ENCODE assay signal across 24 cellular contexts in genomic region chr2:74066491-74067203, GRCh38.
DNase-seq lines count a peak whose midpoint lies in the region; ATAC-seq and TF ChIP-seq lines count a peak whose summit lies in the region.
"Had no signal": no experiment of that assay in that cellular context is flagged by ENCODE, and none has a peak within 500 bp of the region (broad histone marks: within the 10 kb centered on the region; RNA-seq: fewer than 3 reads in every experiment).

No MANE protein-coding gene starts in this region.

- no peak for ATAC-seq in stimulated activated naive CD8-positive, alpha-beta T cell treated with anti-CD3 and anti-CD28 coated beads, Interleukin-15, amount 100 ng/mL, for 72 hours

- H3K27ac Mint-ChIP-seq in stimulated activated naive CD8-positive, alpha-beta T cell treated with anti-CD3 and anti-CD28 coated beads, Interleukin-15, amount 100 ng/mL, for 72 hours, result peak overlapping the region in 1 of 2 donors; percentile 5
- H3K27ac Mint-ChIP-seq: activated naive CD4-positive, alpha-beta T cell treated with anti-CD3 and anti-CD28 coated beads, Interleukin-2, amount 10 ng/mL, durations not matched to agents 7 days and 5 days had no signal

- H3K4me1 ChIP-seq in mammary epithelial cell (ENCODE audit: insufficient read depth, low read length) (no peaks in the 10 kb centered on the region), thyroid gland (peaks cover 4 to 15% of the 10 kb centered on the region in 2 donors), ovary (ENCODE audit: insufficient read depth) (no peaks in the 10 kb centered on the region)
- H3K4me1 ChIP-seq: BLaER1, Caco-2 had no signal

- H3K27me3 Mint-ChIP-seq in stimulated activated naive CD8-positive, alpha-beta T cell treated with anti-CD3 and anti-CD28 coated beads, Interleukin-15, amount 100 ng/mL, for 72 hours, result no peaks in the 10 kb centered on the region
- H3K27me3 Mint-ChIP-seq: activated CD4-positive, alpha-beta T cell treated with anti-CD3 and anti-CD28 coated beads, Interleukin-2, amount 10 ng/mL, durations not matched to agents 7 days and 5 days; activated naive CD4-positive, alpha-beta T cell treated with anti-CD3 and anti-CD28 coated beads, Interleukin-2, amount 10 ng/mL, durations not matched to agents 7 days and 5 days had no signal

- H3K9me3 ChIP-seq in mammary epithelial cell (replicated peaks; ENCODE audit: insufficient read depth, low read length) (no peaks in the 10 kb centered on the region), thyroid gland (no peaks in the 10 kb centered on the region), ovary (no peaks in the 10 kb centered on the region)
- H3K9me3 ChIP-seq: Caco-2, neutrophil, SK-N-SH, vagina had no signal

- no peak overlapping the region for H3K4me3 Mint-ChIP-seq in stimulated activated naive CD8-positive, alpha-beta T cell treated with anti-CD3 and anti-CD28 coated beads, Interleukin-15, amount 100 ng/mL, for 72 hours
- H3K4me3 Mint-ChIP-seq: activated CD4-positive, alpha-beta T cell treated with anti-CD3 and anti-CD28 coated beads, Interleukin-2, amount 10 ng/mL, durations not matched to agents 7 days and 5 days; activated naive CD4-positive, alpha-beta T cell treated with anti-CD3 and anti-CD28 coated beads, Interleukin-2, amount 10 ng/mL, durations not matched to agents 7 days and 5 days had no signal

- BruUV-seq in mammary epithelial cell (replicated peaks; lab: Mats Ljungman, UMichigan), result no TSS peak

- in situ Hi-C loops in T47D (cut with HindIII; ENCODE audit: low pct_unique_long_range_greater_than_20kb, low sequenced_read_pairs) (no loop called here), mammary epithelial cell (cut with MboI; ENCODE audit: low sequenced_read_pairs in 2 of 2) (no loop called here), astrocyte of the cerebellum (cut with HindIII; ENCODE audit: low sequenced_read_pairs) (no loop called here)

- TF ChIP-seq CTCF in mammary epithelial cell (conservative IDR thresholded peaks at IDR 0.05 in 1 of 2, IDR thresholded peaks at IDR 0.05 in 1 of 2; ENCODE audit: extremely low read depth in 1 of 2, insufficient read depth in 1 of 2, low read depth in 1 of 2, low read length in 2 of 2) (no peak), astrocyte of the cerebellum (IDR thresholded peaks at IDR 0.05; ENCODE audit: low read depth, low read length, missing control alignments) (no peak), fibroblast of the aortic adventitia (IDR thresholded peaks at IDR 0.05; ENCODE audit: insufficient read depth, low read length) (no peak), thyroid gland (IDR thresholded peaks at IDR 0.05) (no peak), ovary (IDR thresholded peaks at IDR 0.05) (no peak)

- H3K36me3 ChIP-seq in mammary epithelial cell (ENCODE audit: insufficient read depth, low read length) (no peaks in the 10 kb centered on the region), thyroid gland (no peaks in the 10 kb centered on the region), ovary (no peaks in the 10 kb centered on the region)
- H3K36me3 ChIP-seq: neutrophil, vagina had no signal

- H3K27ac ChIP-seq in mammary epithelial cell (ENCODE audit: insufficient read depth, low read depth, low read length), result no peak overlapping the region
- H3K27ac ChIP-seq in thyroid gland, result peak overlapping the region in 2 of 3 donors; percentile 20 to 32
- H3K27ac ChIP-seq in ovary, result no peak overlapping the region
- H3K27ac ChIP-seq: BLaER1, neutrophil, RWPE1, vagina had no signal

- no peaks in the 10 kb centered on the region for H3K27me3 ChIP-seq in mammary epithelial cell (ENCODE audit: insufficient read depth, low read length)
- no peaks in the 10 kb centered on the region for H3K27me3 ChIP-seq in thyroid gland
- H3K27me3 ChIP-seq in ovary, result no peaks in the 10 kb centered on the region
- H3K27me3 ChIP-seq: BLaER1, neutrophil, vagina had no signal

- dilution Hi-C loops in mammary epithelial cell (cut with HindIII; ENCODE audit: low sequenced_read_pairs), result no loop called here

- no peak for TF ChIP-seq EP300 in ovary (IDR thresholded peaks at IDR 0.05)

- H3K79me2 ChIP-seq in mammary epithelial cell (ENCODE audit: insufficient read depth, low read length), result peaks cover 45% of the 10 kb centered on the region

- TF ChIP-seq POLR2A in thyroid gland (IDR thresholded peaks at IDR 0.05), result no peak
- TF ChIP-seq POLR2A in ovary (IDR thresholded peaks at IDR 0.05), result no peak

- CTCF ChIA-PET in mammary epithelial cell (lab: Charles Lee; ENCODE audit: low non-redundant PET), result no interaction called here

- H3K4me1 Mint-ChIP-seq in stimulated activated naive CD8-positive, alpha-beta T cell treated with anti-CD3 and anti-CD28 coated beads, Interleukin-15, amount 100 ng/mL, for 72 hours, result peaks cover 30% of the 10 kb centered on the region
- H3K4me1 Mint-ChIP-seq: activated naive CD4-positive, alpha-beta T cell treated with anti-CD3 and anti-CD28 coated beads, Interleukin-2, amount 10 ng/mL, durations not matched to agents 7 days and 5 days had no signal

- 31% methylated on average over 3 of the region's 3 CpGs for WGBS in mammary epithelial cell (ENCODE audit: low coverage, missing lambda C conversion rate)
- WGBS in thyroid gland, 2 donors, result 19 to 32% methylated on average over 3 of the region's 3 CpGs
- 45 to 51% (median 47%) methylated on average over 3 of the region's 3 CpGs for WGBS in ovary, 3 donors

- H3K9ac ChIP-seq in mammary epithelial cell (ENCODE audit: insufficient read depth, low read length), result no peak overlapping the region
- H3K9ac ChIP-seq: BLaER1, SK-N-SH had no signal

- H3K4me2 ChIP-seq in mammary epithelial cell (ENCODE audit: insufficient read depth, low read depth, low read length), result no peak overlapping the region
- H3K4me2 ChIP-seq: BLaER1, SK-N-SH had no signal

- H3K9me3 Mint-ChIP-seq in stimulated activated naive CD8-positive, alpha-beta T cell treated with anti-CD3 and anti-CD28 coated beads, Interleukin-15, amount 100 ng/mL, for 72 hours, result peaks cover 0 to 7% of the 10 kb centered on the region in 2 donors
- H3K9me3 Mint-ChIP-seq: activated CD4-positive, alpha-beta T cell treated with anti-CD3 and anti-CD28 coated beads, Interleukin-2, amount 10 ng/mL, durations not matched to agents 7 days and 5 days; activated naive CD4-positive, alpha-beta T cell treated with anti-CD3 and anti-CD28 coated beads, Interleukin-2, amount 10 ng/mL, durations not matched to agents 7 days and 5 days had no signal

- DNase-seq in T47D (ENCODE audit: low read depth in 1 of 2, low spot score in 1 of 2) (peak; percentile 18 to 80), mammary epithelial cell (no peak), astrocyte of the cerebellum (ENCODE audit: low read depth) (peak; percentile 53), fibroblast of the aortic adventitia (ENCODE audit: low read depth) (peak; percentile 47), thyroid gland (peak; percentile 54 to 57), ovary (no peak), NCI-H1694 treated with DMSO at 0.1 percent for 48 hours (lab: John Stamatoyannopoulos, UW) (no peak)
- no peak for DNase-seq in stimulated activated naive CD8-positive, alpha-beta T cell treated with anti-CD3 and anti-CD28 coated beads, Interleukin-15, amount 100 ng/mL, for 72 hours
- DNase-seq: activated CD4-positive, alpha-beta T cell treated with anti-CD3 and anti-CD28 coated beads, Interleukin-2, amount 10 ng/mL, durations not matched to agents 7 days and 5 days; activated naive CD4-positive, alpha-beta T cell treated with anti-CD3 and anti-CD28 coated beads, Interleukin-2, amount 10 ng/mL, durations not matched to agents 7 days and 5 days; Caco-2; glutamatergic neuron; H7; KBM-7; NCI-H1436 treated with DMSO at 0.1 percent for 48 hours; NCI-H2171; NCI-H526 treated with DMSO at 0.1 percent for 48 hours; SK-N-SH; small intestine; stimulated activated CD4-positive, alpha-beta T cell treated with anti-CD3 and anti-CD28 coated beads, Interleukin-1b, Interleukin-23, amount 100 ng/mL, for 48 hours had no signal

- intact Hi-C loops in mammary epithelial cell (cut with micrococcal nuclease), result no loop called here
- intact Hi-C loops in thyroid gland (cut with DNase I), result no loop called here
- intact Hi-C loops in ovary (cut with DNase I), result no loop called here

- no peak overlapping the region for H3K4me3 ChIP-seq in mammary epithelial cell (replicated peaks in 1 of 3; ENCODE audit: insufficient read depth in 1 of 3, low read depth in 2 of 3, low read length in 3 of 3)
- no peak overlapping the region for H3K4me3 ChIP-seq in astrocyte of the cerebellum (ENCODE audit: low read depth, low read length)
- H3K4me3 ChIP-seq in fibroblast of the aortic adventitia (ENCODE audit: low read depth, low read length), result no peak overlapping the region
- H3K4me3 ChIP-seq in thyroid gland (replicated peaks in 1 of 3), result no peak overlapping the region
- no peak overlapping the region for H3K4me3 ChIP-seq in ovary
- H3K4me3 ChIP-seq: BLaER1, vagina had no signal

- no peak overlapping the region for H2AFZ ChIP-seq in mammary epithelial cell (ENCODE audit: low read depth, low read length)

- H4K20me1 ChIP-seq in mammary epithelial cell (ENCODE audit: insufficient read depth, low read length), result no peaks in the 10 kb centered on the region

Comparison
In these comparisons a context has a peak if more than half of its experiments do, and no peak if none do; other contexts are left out.
1. DNase-seq: peak in T47D (2 of 2), astrocyte of the cerebellum (single experiment), fibroblast of the aortic adventitia (single experiment) and thyroid gland (2 of 2); none in mammary epithelial cell (single experiment), ovary (0 of 5), NCI-H1694 treated with DMSO at 0.1 percent for 48 hours (single experiment) and stimulated activated naive CD8-positive, alpha-beta T cell treated with anti-CD3 and anti-CD28 coated beads, Interleukin-15, amount 100 ng/mL, for 72 hours (0 of 2).
2. H3K27ac ChIP-seq: peak in thyroid gland (2 of 3); none in mammary epithelial cell (single experiment) and ovary (0 of 2).